Comparison of ENCODE assay signal across 12 cellular contexts in the genomic region with DNA sequence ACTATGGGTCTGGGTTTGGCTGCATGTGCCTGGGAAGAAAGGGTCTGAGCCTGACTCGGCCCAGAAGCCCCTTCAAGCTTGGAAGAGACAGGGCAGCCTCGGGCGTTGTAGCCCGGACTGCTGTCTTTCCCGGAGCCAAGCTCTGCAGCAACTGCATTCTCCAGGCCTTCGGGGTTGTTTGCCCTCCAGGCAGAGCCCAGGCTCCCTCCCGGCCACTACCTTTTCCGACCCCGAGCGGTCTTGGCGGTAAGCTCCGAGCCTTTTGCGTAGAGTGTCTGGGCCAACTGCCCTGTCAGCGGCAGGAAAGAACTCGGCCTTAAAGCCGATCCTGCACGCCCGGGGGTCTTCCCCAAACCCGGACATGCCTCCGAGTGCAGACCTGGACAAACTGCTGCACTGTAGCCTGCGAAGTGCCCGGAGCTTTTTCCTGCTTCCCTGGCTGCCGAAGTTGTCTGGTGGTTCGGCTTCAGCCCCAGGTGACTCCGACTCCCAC. TPM values are rescaled to one million over a fixed set of nuclear protein-coding genes. Genes with fewer than 3 reads are reported as not detected.
DNase-seq lines count a peak whose midpoint lies in the region; ATAC-seq and TF ChIP-seq lines count a peak whose summit lies in the region.
"Had no signal": no experiment of that assay in that cellular context is flagged by ENCODE, and none has a peak within 500 bp of the region (broad histone marks: within the 10 kb centered on the region; RNA-seq: fewer than 3 reads in every experiment).

No MANE protein-coding gene starts in this region.

- DNase-seq in CD4-positive, CD25-positive, alpha-beta regulatory T cell, result no peak
- DNase-seq in Calu3, result no peak
- no peak for DNase-seq in activated T-helper 1 cell treated with anti-CD3 and anti-CD28 coated beads, Interleukin-12 subunit alpha, Interleukin-12 subunit beta, Interleukin-2, Interleukin-4 antibody, amounts not matched to agents 30 ng/mL and 10 ng/mL and 1 ng/mL, durations not matched to agents 14 hours and 24 hours and 36 hours (ENCODE audit: low spot score)
- DNase-seq in left kidney (ENCODE audit: low read depth, low spot score), result peak; percentile 34
- no peak for DNase-seq in esophagus muscularis mucosa (ENCODE audit: extremely low spot score)
- DNase-seq in mucosa of descending colon, result no peak
- DNase-seq in NCI-H2196 treated with DMSO at 0.1 percent for 48 hours (lab: John Stamatoyannopoulos, UW; ENCODE audit: unreplicated experiment), result no peak
- DNase-seq in foreskin keratinocyte, result no peak
- DNase-seq: NCI-H146, Right ventricle myocardium superior had no signal

- WGBS in esophagus muscularis mucosa, result 3% methylated on average over 11 of the region's 25 CpGs

- H3K9me3 Mint-ChIP-seq in CD4-positive, CD25-positive, alpha-beta regulatory T cell, result peaks cover 0 to 5% (median under 1%) of the 10 kb centered on the region in 7 donors
- no peaks in the 10 kb centered on the region for H3K9me3 Mint-ChIP-seq in Calu3 (ENCODE audit: low read depth, unreplicated experiment)
- H3K9me3 Mint-ChIP-seq in activated T-helper 1 cell treated with anti-CD3 and anti-CD28 coated beads, Interleukin-12 subunit alpha, Interleukin-12 subunit beta, Interleukin-2, Interleukin-4 antibody, amounts not matched to agents 30 ng/mL and 10 ng/mL and 1 ng/mL, durations not matched to agents 14 hours and 24 hours and 36 hours, result no peaks in the 10 kb centered on the region

- peaks cover 87% of the 10 kb centered on the region for H3K4me1 ChIP-seq in CD4-positive, CD25-positive, alpha-beta regulatory T cell (ENCODE audit: control insufficient read depth, insufficient read depth, low read length, poor library complexity, severe bottlenecking)
- peaks cover 72 to 89% (median 80%) of the 10 kb centered on the region in 4 donors for H3K4me1 ChIP-seq in esophagus muscularis mucosa
- peaks cover 62% of the 10 kb centered on the region for H3K4me1 ChIP-seq in mucosa of descending colon (ENCODE audit: low read depth)
- H3K4me1 ChIP-seq in foreskin keratinocyte, result no peaks in the 10 kb centered on the region

- H3K27ac ChIP-seq in CD4-positive, CD25-positive, alpha-beta regulatory T cell (ENCODE audit: insufficient read depth, low read length, poor library complexity, severe bottlenecking), result no peak overlapping the region
- H3K27ac ChIP-seq in esophagus muscularis mucosa (replicated peaks in 1 of 4) (no peak overlapping the region), foreskin keratinocyte (no peak overlapping the region)
- H3K27ac ChIP-seq: thoracic aorta had no signal

- H3K4me3 ChIP-seq in CD4-positive, CD25-positive, alpha-beta regulatory T cell (ENCODE audit: low read depth, low read length), result no peak overlapping the region
- H3K4me3 ChIP-seq in esophagus muscularis mucosa (no peak overlapping the region), mucosa of descending colon (no peak overlapping the region)

- CTCF ChIA-PET in Calu3 (lab: Charles Lee), result interaction anchor here (0.7 to 1.6 kb wide), 3 partner anchors 10 to 15 kb away, joined by 4 to 9 read pairs (median 6); a partner anchor contains a TSS

- intact Hi-C loops in Calu3 (cut with micrococcal nuclease; ENCODE audit: unreplicated experiment) (no loop called here), esophagus muscularis mucosa (cut with DNase I) (no loop called here), mucosa of descending colon (cut with DNase I, micrococcal nuclease) (no loop called here)
- intact Hi-C loops in activated T-helper 1 cell treated with anti-CD3 and anti-CD28 coated beads, Interleukin-12 subunit alpha, Interleukin-12 subunit beta, Interleukin-2, Interleukin-4 antibody, amounts not matched to agents 30 ng/mL and 10 ng/mL and 1 ng/mL, durations not matched to agents 14 hours and 24 hours and 36 hours (cut with micrococcal nuclease), result loop anchor here (5.0 kb wide), 2 partner anchors 131 to 804 kb away; no protein-coding TSS in a partner anchor

- BruUV-seq in Calu3 (replicated peaks; lab: Mats Ljungman, UMichigan), result no TSS peak

- H3K4me3 Mint-ChIP-seq in CD4-positive, CD25-positive, alpha-beta regulatory T cell, result peak overlapping the region; percentile 60 to 87 (median 76)
- H3K4me3 Mint-ChIP-seq in Calu3 (ENCODE audit: low read depth, unreplicated experiment), result peak overlapping the region; percentile 74
- H3K4me3 Mint-ChIP-seq in activated T-helper 1 cell treated with anti-CD3 and anti-CD28 coated beads, Interleukin-12 subunit alpha, Interleukin-12 subunit beta, Interleukin-2, Interleukin-4 antibody, amounts not matched to agents 30 ng/mL and 10 ng/mL and 1 ng/mL, durations not matched to agents 14 hours and 24 hours and 36 hours, result peak overlapping the region; percentile 49

- no peak for TF ChIP-seq CTCF in Calu3 (IDR thresholded peaks at IDR 0.05; ENCODE audit: unreplicated experiment)
- no peak for TF ChIP-seq CTCF in esophagus muscularis mucosa (IDR thresholded peaks at IDR 0.05)
- no peak for TF ChIP-seq CTCF in mucosa of descending colon (IDR thresholded peaks at IDR 0.05)
- no peak for TF ChIP-seq CTCF in foreskin keratinocyte (conservative IDR thresholded peaks at IDR 0.05)

- no peaks in the 10 kb centered on the region for H3K36me3 ChIP-seq in CD4-positive, CD25-positive, alpha-beta regulatory T cell (ENCODE audit: control insufficient read depth, insufficient read depth, low read length)
- H3K36me3 ChIP-seq in esophagus muscularis mucosa (no peaks in the 10 kb centered on the region), mucosa of descending colon (ENCODE audit: low read depth) (no peaks in the 10 kb centered on the region)
- H3K36me3 ChIP-seq: thoracic aorta had no signal

- H3K27me3 ChIP-seq in CD4-positive, CD25-positive, alpha-beta regulatory T cell (ENCODE audit: control insufficient read depth, insufficient read depth, low read length), result peaks cover 38% of the 10 kb centered on the region
- H3K27me3 ChIP-seq in esophagus muscularis mucosa (peaks cover 40 to 100% (median 100%) of the 10 kb centered on the region in 4 donors), foreskin keratinocyte (peaks cover 99% of the 10 kb centered on the region)

- TF ChIP-seq POLR2A in esophagus muscularis mucosa (IDR thresholded peaks at IDR 0.05; ENCODE audit: low read depth), result no peak

- peak overlapping the region in 1 of 3 donors; percentile 56 for H3K27ac Mint-ChIP-seq in CD4-positive, CD25-positive, alpha-beta regulatory T cell
- no peak overlapping the region for H3K27ac Mint-ChIP-seq in Calu3 (ENCODE audit: unreplicated experiment)
- peak overlapping the region; percentile 52 for H3K27ac Mint-ChIP-seq in activated T-helper 1 cell treated with anti-CD3 and anti-CD28 coated beads, Interleukin-12 subunit alpha, Interleukin-12 subunit beta, Interleukin-2, Interleukin-4 antibody, amounts not matched to agents 30 ng/mL and 10 ng/mL and 1 ng/mL, durations not matched to agents 14 hours and 24 hours and 36 hours

- H3K9me3 ChIP-seq in CD4-positive, CD25-positive, alpha-beta regulatory T cell (ENCODE audit: control insufficient read depth in 2 of 2, low read length in 2 of 2), result no peaks in the 10 kb centered on the region
- H3K9me3 ChIP-seq in esophagus muscularis mucosa, result no peaks in the 10 kb centered on the region
- no peaks in the 10 kb centered on the region for H3K9me3 ChIP-seq in mucosa of descending colon
- H3K9me3 ChIP-seq: thoracic aorta had no signal

- H3K4me1 Mint-ChIP-seq in CD4-positive, CD25-positive, alpha-beta regulatory T cell, result peaks cover 6 to 80% (median 31%) of the 10 kb centered on the region in 4 donors
- peaks cover 38% of the 10 kb centered on the region for H3K4me1 Mint-ChIP-seq in Calu3 (ENCODE audit: low read depth, unreplicated experiment)
- H3K4me1 Mint-ChIP-seq in activated T-helper 1 cell treated with anti-CD3 and anti-CD28 coated beads, Interleukin-12 subunit alpha, Interleukin-12 subunit beta, Interleukin-2, Interleukin-4 antibody, amounts not matched to agents 30 ng/mL and 10 ng/mL and 1 ng/mL, durations not matched to agents 14 hours and 24 hours and 36 hours (ENCODE audit: low read depth), result peaks cover 31% of the 10 kb centered on the region

- TF ChIP-seq EP300 in esophagus muscularis mucosa (IDR thresholded peaks at IDR 0.05), result no peak

- H3K27me3 Mint-ChIP-seq in CD4-positive, CD25-positive, alpha-beta regulatory T cell, result peaks cover 87% of the 10 kb centered on the region
- peaks cover 89% of the 10 kb centered on the region for H3K27me3 Mint-ChIP-seq in Calu3 (ENCODE audit: unreplicated experiment)
- H3K27me3 Mint-ChIP-seq in activated T-helper 1 cell treated with anti-CD3 and anti-CD28 coated beads, Interleukin-12 subunit alpha, Interleukin-12 subunit beta, Interleukin-2, Interleukin-4 antibody, amounts not matched to agents 30 ng/mL and 10 ng/mL and 1 ng/mL, durations not matched to agents 14 hours and 24 hours and 36 hours (ENCODE audit: insufficient read depth), result peaks cover 70% of the 10 kb centered on the region

- no peaks in the 10 kb centered on the region for H3K36me3 Mint-ChIP-seq in CD4-positive, CD25-positive, alpha-beta regulatory T cell
- H3K36me3 Mint-ChIP-seq in Calu3 (ENCODE audit: insufficient read depth, unreplicated experiment), result peaks cover 18% of the 10 kb centered on the region
- no peaks in the 10 kb centered on the region for H3K36me3 Mint-ChIP-seq in activated T-helper 1 cell treated with anti-CD3 and anti-CD28 coated beads, Interleukin-12 subunit alpha, Interleukin-12 subunit beta, Interleukin-2, Interleukin-4 antibody, amounts not matched to agents 30 ng/mL and 10 ng/mL and 1 ng/mL, durations not matched to agents 14 hours and 24 hours and 36 hours (ENCODE audit: low read depth)

- ATAC-seq in CD4-positive, CD25-positive, alpha-beta regulatory T cell (ENCODE audit: low read depth in 2 of 2), result no peak
- ATAC-seq in mucosa of descending colon, result no peak
- no peak for ATAC-seq in foreskin keratinocyte

RNA-seq across cellular contexts. Expression of a gene that starts 1.3 kb away (rescaled TPM):
- not detected for total RNA-seq in CD4-positive, CD25-positive, alpha-beta regulatory T cell
- polyA plus RNA-seq in CD4-positive, CD25-positive, alpha-beta regulatory T cell, result under 1 TPM in 3 of 4 donors, not detected in 1; 0.05 to 0.22 (median 0.05) TPM
- total RNA-seq in Calu3 (2022), result 0.35 and 1.4 TPM in 2 replicates
- 0.17 and 0.36 TPM in 2 replicates for total RNA-seq in activated T-helper 1 cell treated with anti-CD3 and anti-CD28 coated beads, Interleukin-12 subunit alpha, Interleukin-12 subunit beta, Interleukin-2, Interleukin-4 antibody, amounts not matched to agents 30 ng/mL and 10 ng/mL and 1 ng/mL, durations not matched to agents 14 hours and 24 hours and 36 hours
- total RNA-seq in esophagus muscularis mucosa, result not detected
- not detected for total RNA-seq in mucosa of descending colon
- not detected in 2 replicates for total RNA-seq in foreskin keratinocyte
- 0.02 TPM in 1 of 2 replicates, not detected in the other for polyA plus RNA-seq in foreskin keratinocyte
- total RNA-seq: chondrocyte, Right ventricle myocardium superior, thoracic aorta had no signal

RNA-seq across cellular contexts. Expression of a gene that starts 10.1 kb away (rescaled TPM):
- total RNA-seq in CD4-positive, CD25-positive, alpha-beta regulatory T cell, result 72.6 TPM
- polyA plus RNA-seq in CD4-positive, CD25-positive, alpha-beta regulatory T cell, result 10 to 100 TPM; 81.2 to 89.8 (median 84.9) TPM
- total RNA-seq in Calu3 (2022), result 186 and 209 TPM in 2 replicates
- 110 and 119 TPM in 2 replicates for total RNA-seq in activated T-helper 1 cell treated with anti-CD3 and anti-CD28 coated beads, Interleukin-12 subunit alpha, Interleukin-12 subunit beta, Interleukin-2, Interleukin-4 antibody, amounts not matched to agents 30 ng/mL and 10 ng/mL and 1 ng/mL, durations not matched to agents 14 hours and 24 hours and 36 hours
- total RNA-seq in esophagus muscularis mucosa, result 10 to 100 TPM; 37.8 to 55.7 (median 45.3) TPM
- total RNA-seq in mucosa of descending colon, result 10 to 100 TPM; 35.6 to 47.2 (median 37.9) TPM
- 57.3 and 57.9 TPM in 2 replicates for total RNA-seq in foreskin keratinocyte
- polyA plus RNA-seq in foreskin keratinocyte, result 46.9 and 54.5 TPM in 2 replicates
